ENCODE assay signal across 31 cellular contexts in genomic region chrX:5674036-5674435, GRCh38.
DNase-seq lines count a peak whose midpoint lies in the region; ATAC-seq, FAIRE-seq and TF ChIP-seq lines count a peak whose summit lies in the region.
"Had no signal": no experiment of that assay in that cellular context is flagged by ENCODE, and none has a peak within 500 bp of the region (broad histone marks: within the 10 kb centered on the region; RNA-seq: fewer than 3 reads in every experiment).

No MANE protein-coding gene starts in this region.

- DNase-seq in GM12878 (ENCODE audit: low read depth, low spot score) (no peak), H4 (ENCODE audit: low spot score) (no peak)
- DNase-seq: 8988T; ACHN; AML-193; BE2C; C1 segment of cervical spinal cord; Caco-2; Calu3; CD4-positive, alpha-beta memory T cell; CD4-positive, alpha-beta T cell; CD4-positive, CD25-positive, alpha-beta regulatory T cell; CD8-positive, alpha-beta memory T cell; CD8-positive, alpha-beta T cell; COR-L47; DMS 273 treated with DMSO at 0.1 percent for 48 hours; DMS153; DMS53; DMS79; DMS79 treated with DMSO at 0.1 percent for 48 hours; DND-41; EL had no signal

- WGBS in GM12878 (ENCODE audit: insufficient coverage, insufficient replicate concordance, low lambda C conversion rate, missing lambda C conversion rate), result 16% methylated on average over 3 of the region's 3 CpGs

- no peak overlapping the region for H3K4me2 ChIP-seq in GM12878 (ENCODE audit: control insufficient read depth, insufficient read depth)
- H3K4me2 ChIP-seq: A549; BLaER1; BLaER1 treated with 17β-estradiol and CSF1 and Interleukin-3, amounts not matched to agents 10 nM and 100 nM had no signal

- H2AFZ ChIP-seq in GM12878 (ENCODE audit: control insufficient read depth, low read depth, low read length), result no peak overlapping the region

- no peaks in the 10 kb centered on the region for H3K36me3 ChIP-seq in GM12878 (ENCODE audit: control insufficient read depth in 2 of 2, insufficient read depth in 2 of 2, low read length in 1 of 2)
- H3K36me3 ChIP-seq: BE2C; BLaER1; BLaER1 treated with 17β-estradiol and CSF1 and Interleukin-3, amounts not matched to agents 10 nM and 100 nM had no signal

- no peak overlapping the region for H3K9ac ChIP-seq in GM12878 (ENCODE audit: control insufficient read depth, insufficient read depth, low read length)
- H3K9ac ChIP-seq: BLaER1; BLaER1 treated with 17β-estradiol and CSF1 and Interleukin-3, amounts not matched to agents 10 nM and 100 nM had no signal

- POLR2A ChIA-PET in GM12878 (lab: Charles Lee), result no interaction called here

- no peaks in the 10 kb centered on the region for H3K9me3 ChIP-seq in GM12878 (replicated peaks; ENCODE audit: control insufficient read depth, insufficient read depth, low read length)
- H3K9me3 ChIP-seq: A549, BE2C, BLaER1, Caco-2 had no signal

- SMC1A ChIA-PET in GM12878 (lab: Charles Lee; ENCODE audit: uncharacterized antibody, unreplicated experiment), result no interaction called here

- CTCF ChIA-PET in GM12878 (lab: Yijun Ruan, JAX), result no interaction called here

- no peak for TF ChIP-seq POLR2A in GM12878 (IDR thresholded peaks at IDR 0.05; ENCODE audit: low read depth, low read length)

- no peaks in the 10 kb centered on the region for H3K27me3 ChIP-seq in GM12878 (replicated peaks in 1 of 2; ENCODE audit: control insufficient read depth in 2 of 2, insufficient read depth in 2 of 2, low read length in 1 of 2)
- H3K27me3 ChIP-seq: BE2C; BLaER1; BLaER1 treated with 17β-estradiol and CSF1 and Interleukin-3, amounts not matched to agents 10 nM and 100 nM had no signal

- H4K20me1 ChIP-seq in GM12878 (ENCODE audit: control insufficient read depth, insufficient read depth), result no peaks in the 10 kb centered on the region
- H4K20me1 ChIP-seq: BLaER1; BLaER1 treated with 17β-estradiol and CSF1 and Interleukin-3, amounts not matched to agents 10 nM and 100 nM had no signal

- BruUV-seq in GM12878 (replicated peaks; lab: Mats Ljungman, UMichigan), result no TSS peak

- no peaks in the 10 kb centered on the region for H3K4me1 ChIP-seq in GM12878 (ENCODE audit: control insufficient read depth, insufficient read depth, low read length)
- H3K4me1 ChIP-seq: A549; BE2C; BLaER1; BLaER1 treated with 17β-estradiol and CSF1 and Interleukin-3, amounts not matched to agents 10 nM and 100 nM; Caco-2 had no signal

- in situ Hi-C loops in GM12878 (cut with MboI), result loop anchor here (25.0 kb wide), 1 partner anchor 1862 kb away; no protein-coding TSS in a partner anchor

- no peak overlapping the region for H3K4me3 ChIP-seq in GM12878
- H3K4me3 ChIP-seq: A549; BLaER1; BLaER1 treated with 17β-estradiol and CSF1 and Interleukin-3, amounts not matched to agents 10 nM and 100 nM had no signal

- H3K27ac ChIP-seq in GM12878 (ENCODE audit: control insufficient read depth, insufficient read depth), result no peak overlapping the region
- H3K27ac ChIP-seq: 22Rv1; A549; BLaER1; BLaER1 treated with 17β-estradiol and CSF1 and Interleukin-3, amounts not matched to agents 10 nM and 100 nM; C4-2B had no signal

- intact Hi-C loops in GM12878 (cut with micrococcal nuclease; ENCODE audit: unreplicated experiment), result no loop called here

- FAIRE-seq in GM12878 (lab: Jason Lieb, UNC), result no peak
- FAIRE-seq: A204.1, A549, D721Med had no signal

- no peak for TF ChIP-seq EP300 in GM12878 (IDR thresholded peaks at IDR 0.05; ENCODE audit: borderline replicate concordance in 1 of 2, control insufficient read depth in 1 of 2, low read depth in 2 of 2, low read length in 2 of 2)

- RAD21 ChIA-PET in GM12878 (lab: Charles Lee; ENCODE audit: unreplicated experiment), result no interaction called here

- ATAC-seq in HG02870 (IDR thresholded peaks at IDR 0.05; ENCODE audit: unreplicated experiment) (peak; percentile 56), GM12878 (no peak), HG03135 (IDR thresholded peaks at IDR 0.05; ENCODE audit: unreplicated experiment) (no peak)
- ATAC-seq: A549; CD8-positive, alpha-beta T cell had no signal

- TF ChIP-seq RAD21 in GM12878 (IDR thresholded peaks at IDR 0.05; ENCODE audit: insufficient read depth, low read depth, low read length), result no peak

- no peak for TF ChIP-seq CTCF in GM12878 (IDR thresholded peaks at IDR 0.05 in 2 of 3, conservative IDR thresholded peaks at IDR 0.05 in 1 of 3; ENCODE audit: control insufficient read depth in 2 of 3, extremely low read depth in 1 of 3, insufficient read depth in 1 of 3, low read depth in 3 of 3, low read length in 3 of 3)

- no peaks in the 10 kb centered on the region for H3K79me2 ChIP-seq in GM12878 (ENCODE audit: control insufficient read depth, insufficient read depth, low read length)

TF ChIP-seq in GM12878, 131 proteins besides CTCF, POLR2A, EP300 and RAD21:
- TF ChIP-seq NFXL1 (IDR thresholded peaks at IDR 0.05; ENCODE audit: borderline replicate concordance), result no peak
- peak; percentile 64 for TF ChIP-seq JUNB (IDR thresholded peaks at IDR 0.05)
